In genomic region chr1:230250676-230251075, GRCh38 we compare ENCODE assay signal across 19 cellular contexts.
DNase-seq lines count a peak whose midpoint lies in the region; ATAC-seq and TF ChIP-seq lines count a peak whose summit lies in the region.
"Had no signal": no experiment of that assay in that cellular context is flagged by ENCODE, and none has a peak within 500 bp of the region (broad histone marks: within the 10 kb centered on the region; RNA-seq: fewer than 3 reads in every experiment).

No MANE protein-coding gene starts in this region.

- H3K27me3 Mint-ChIP-seq in nephron (ENCODE audit: low read depth) = no peaks in the 10 kb centered on the region

- TF ChIP-seq CTCF in right atrium auricular region (IDR thresholded peaks at IDR 0.05) (no peak), choroid plexus epithelial cell (conservative IDR thresholded peaks at IDR 0.05; ENCODE audit: low read depth, low read length) (no peak), nephron (IDR thresholded peaks at IDR 0.05; ENCODE audit: unreplicated experiment in 3 of 3) (no peak)

- H3K4me1 ChIP-seq in right atrium auricular region = no peaks in the 10 kb centered on the region
- H3K4me1 ChIP-seq: lower lobe of right lung had no signal

- H3K4me3 Mint-ChIP-seq in nephron = no peak overlapping the region

- intact Hi-C loops in Right ventricle myocardium inferior (cut with DNase I) = no loop called here

- H3K27me3 ChIP-seq in right atrium auricular region = no peaks in the 10 kb centered on the region
- H3K27me3 ChIP-seq: BLaER1 treated with 17β-estradiol and CSF1 and Interleukin-3, amounts not matched to agents 10 nM and 100 nM had no signal

- ATAC-seq in Right ventricle myocardium inferior (no peak), GM18517 (IDR thresholded peaks at IDR 0.05; ENCODE audit: unreplicated experiment) (no peak)
- ATAC-seq: lower lobe of right lung had no signal

- H3K36me3 ChIP-seq in right atrium auricular region = peaks cover 25% of the 10 kb centered on the region

- H3K4me3 ChIP-seq in right atrium auricular region (no peak overlapping the region), choroid plexus epithelial cell (ENCODE audit: low read depth, low read length) (no peak overlapping the region)
- H3K4me3 ChIP-seq: BLaER1 treated with 17β-estradiol and CSF1 and Interleukin-3, amounts not matched to agents 10 nM and 100 nM; lower lobe of right lung had no signal

- H3K27ac Mint-ChIP-seq in nephron = peak overlapping the region in 2 of 3 experiments; percentile 76 to 83

- peaks cover 77% of the 10 kb centered on the region for H3K36me3 Mint-ChIP-seq in nephron (ENCODE audit: low read depth)

- peak; percentile 54 for DNase-seq in right atrium auricular region (ENCODE audit: low spot score)
- no peak for DNase-seq in Right ventricle myocardium inferior (ENCODE audit: missing footprints)
- peak; percentile 16 for DNase-seq in choroid plexus epithelial cell (ENCODE audit: low read depth)
- DNase-seq in amniotic stem cell (lab: John Stamatoyannopoulos, UW) = no peak
- DNase-seq in HuH-7.5 (ENCODE audit: low spot score) = no peak
- DNase-seq: ACHN; activated CD4-positive, CD25-positive, alpha-beta regulatory T cell treated with anti-CD3 and anti-CD28 coated beads, Interleukin-2, amount 50 U/mL, for 72 hours; COR-L47; cortex of kidney; DMS79; GF-D8; GOT3; Karpas-422; lower lobe of right lung; NCI-H1694; NCI-H526 had no signal

- H3K27ac ChIP-seq in right atrium auricular region = no peak overlapping the region
- H3K27ac ChIP-seq: BLaER1 treated with 17β-estradiol and CSF1 and Interleukin-3, amounts not matched to agents 10 nM and 100 nM; lower lobe of right lung had no signal

- peaks cover 51% of the 10 kb centered on the region for H3K4me1 Mint-ChIP-seq in nephron

- no peaks in the 10 kb centered on the region for H3K9me3 Mint-ChIP-seq in nephron

- no peaks in the 10 kb centered on the region for H3K9me3 ChIP-seq in right atrium auricular region
- H3K9me3 ChIP-seq: lower lobe of right lung had no signal

Comparison
In these comparisons a context has a peak if more than half of its experiments do, and no peak if none do; other contexts are left out.
1. DNase-seq: peak in right atrium auricular region (single experiment) and choroid plexus epithelial cell (single experiment); none in Right ventricle myocardium inferior (single experiment), amniotic stem cell (single experiment) and HuH-7.5 (single experiment).